ENCODE assay signal across 8 cellular contexts in genomic region chr11:32893091-32893946, GRCh38. TPM values are rescaled to one million over a fixed set of nuclear protein-coding genes. Genes with fewer than 3 reads are reported as not detected.
DNase-seq lines count a peak whose midpoint lies in the region; ATAC-seq and TF ChIP-seq lines count a peak whose summit lies in the region.

No MANE protein-coding gene starts in this region.

- peak overlapping the region; percentile 98 for H3K9ac ChIP-seq in OCI-LY1 (ENCODE audit: low read length)

- H3K27ac ChIP-seq in OCI-LY1 (ENCODE audit: low read depth, low read length, poor library complexity, severe bottlenecking) (peak overlapping the region; percentile 64), temporal lobe (ENCODE audit: low read depth, low read length) (peak overlapping the region; percentile 36)

- H3K9me2 ChIP-seq in OCI-LY1 (ENCODE audit: low read depth, low read length) = no peaks in the 10 kb centered on the region

- H4K20me1 ChIP-seq in OCI-LY1 (ENCODE audit: insufficient read depth, low read length) = no peaks in the 10 kb centered on the region

- TF ChIP-seq CTCF in AG09319 (IDR thresholded peaks at IDR 0.05; ENCODE audit: low read depth, low read length) (peak; percentile 37), OCI-LY1 (IDR thresholded peaks at IDR 0.05; ENCODE audit: low read length) (peak; percentile 70), fibroblast of the aortic adventitia (IDR thresholded peaks at IDR 0.05; ENCODE audit: insufficient read depth, low read length) (peak; percentile 54), neural crest cell (conservative IDR thresholded peaks at IDR 0.05) (peak; percentile 67)

- DNase-seq in AG09319 (ENCODE audit: extremely low read depth, low read depth) (no peak), fibroblast of the aortic adventitia (ENCODE audit: low read depth) (peak; percentile 23), neural crest cell (ENCODE audit: low read depth, low spot score) (peak; percentile 67)
- peak; percentile 27 for DNase-seq in activated effector memory CD4-positive, alpha-beta T cell treated with Interleukin-2 at 50 U/mL for 16 hours

- peak overlapping the region; percentile 96 for H3K27ac Mint-ChIP-seq in neural crest cell (ENCODE audit: unreplicated experiment)

- peaks cover 8% of the 10 kb centered on the region for H3K36me3 Mint-ChIP-seq in neural crest cell (ENCODE audit: low read depth)

- no peaks in the 10 kb centered on the region for H3K9me3 ChIP-seq in OCI-LY1 (ENCODE audit: low read length)

- H3K9me3 Mint-ChIP-seq in neural crest cell = no peaks in the 10 kb centered on the region

- H3K4me3 Mint-ChIP-seq in neural crest cell = peak overlapping the region; percentile 96

- no peaks in the 10 kb centered on the region for H3K27me3 ChIP-seq in OCI-LY1 (ENCODE audit: insufficient read depth, low read length)

- peaks cover 43% of the 10 kb centered on the region for H3K79me2 ChIP-seq in OCI-LY1 (ENCODE audit: insufficient read depth, low read length)

- peaks cover 27% of the 10 kb centered on the region for H3K4me1 ChIP-seq in OCI-LY1 (ENCODE audit: insufficient read depth, low read length, severe bottlenecking)

- no peaks in the 10 kb centered on the region for H3F3A ChIP-seq in OCI-LY1 (ENCODE audit: insufficient read depth, low read length)

- H2AFZ ChIP-seq in OCI-LY1 (ENCODE audit: low read length) = no peak overlapping the region

- H3K27me3 Mint-ChIP-seq in neural crest cell (ENCODE audit: low read depth) = no peaks in the 10 kb centered on the region

- H3K4me1 Mint-ChIP-seq in neural crest cell = peaks cover 46% of the 10 kb centered on the region

- ATAC-seq in GM18517 (IDR thresholded peaks at IDR 0.05; ENCODE audit: unreplicated experiment) (peak; percentile 31), HG03066 (IDR thresholded peaks at IDR 0.05; ENCODE audit: low read depth, unreplicated experiment) (peak; percentile 38)

- H3K4me3 ChIP-seq in OCI-LY1 (ENCODE audit: low read depth, low read length, poor library complexity, severe bottlenecking) = peak overlapping the region; percentile 93
- H3K4me3 ChIP-seq in fibroblast of the aortic adventitia (ENCODE audit: low read depth, low read length) = peak overlapping the region; percentile 83

- no peaks in the 10 kb centered on the region for H3K36me3 ChIP-seq in OCI-LY1 (ENCODE audit: insufficient read depth, low read length)

- peak overlapping the region; percentile 90 for H3K4me2 ChIP-seq in OCI-LY1 (ENCODE audit: low read length)

RNA-seq across cellular contexts. Expression of gene QSER1, which starts 0.7 kb away (rescaled TPM):
- total RNA-seq in fibroblast of the aortic adventitia (ENCODE audit: low replicate concordance) (18.8 and 38.1 TPM in 2 replicates), neural crest cell (59.4 and 65.7 TPM in 2 replicates), temporal lobe (53.8 TPM)
